In the genomic region with DNA sequence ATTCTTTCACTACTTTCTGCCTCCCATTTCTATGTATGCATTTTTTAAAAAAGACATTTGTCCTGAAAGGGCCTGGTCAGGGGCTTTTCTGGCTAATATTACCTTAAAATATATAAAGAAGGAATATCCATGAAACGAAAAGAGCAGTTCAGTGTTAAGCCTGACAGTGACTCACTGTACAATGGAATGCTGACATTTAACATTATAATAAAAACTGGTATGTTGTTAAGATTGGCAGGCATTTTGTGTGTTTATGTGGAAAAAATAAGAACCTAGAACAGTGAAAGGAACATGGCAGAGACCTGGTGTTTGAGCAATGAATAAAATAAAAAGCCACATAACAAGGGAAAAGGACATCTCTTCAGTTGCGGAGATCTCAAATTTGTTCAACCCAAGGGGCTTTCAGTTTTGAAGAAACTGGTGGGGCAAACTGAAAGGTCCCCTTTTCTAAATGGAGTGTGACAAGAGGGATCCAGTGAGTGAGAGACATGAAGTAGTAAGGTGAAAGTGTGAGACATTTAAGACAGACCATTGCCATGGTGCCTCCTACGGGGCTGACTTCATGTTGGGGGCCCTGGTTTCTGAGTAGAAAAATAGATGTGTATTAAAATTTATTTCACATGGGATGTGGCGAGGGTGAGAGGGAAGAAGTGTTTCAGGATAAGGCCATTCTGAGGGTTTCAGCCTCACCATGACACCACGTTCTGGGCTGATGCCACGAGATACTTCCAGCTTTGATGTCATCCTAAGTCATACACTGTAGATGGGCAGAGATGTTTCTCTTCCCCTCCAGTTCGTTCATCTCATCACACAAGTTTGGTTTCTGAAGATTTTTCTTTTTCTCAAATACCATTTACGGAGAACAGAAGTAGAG, we compare ENCODE assay signal across 1 cellular context.
TF ChIP-seq lines count a peak whose summit lies in the region.

No MANE protein-coding gene starts in this region.

TF ChIP-seq in GM23338, 12 proteins besides CTCF, POLR2A, EP300 and RAD21 (continued from another document):
- TF ChIP-seq, protein P1, sequence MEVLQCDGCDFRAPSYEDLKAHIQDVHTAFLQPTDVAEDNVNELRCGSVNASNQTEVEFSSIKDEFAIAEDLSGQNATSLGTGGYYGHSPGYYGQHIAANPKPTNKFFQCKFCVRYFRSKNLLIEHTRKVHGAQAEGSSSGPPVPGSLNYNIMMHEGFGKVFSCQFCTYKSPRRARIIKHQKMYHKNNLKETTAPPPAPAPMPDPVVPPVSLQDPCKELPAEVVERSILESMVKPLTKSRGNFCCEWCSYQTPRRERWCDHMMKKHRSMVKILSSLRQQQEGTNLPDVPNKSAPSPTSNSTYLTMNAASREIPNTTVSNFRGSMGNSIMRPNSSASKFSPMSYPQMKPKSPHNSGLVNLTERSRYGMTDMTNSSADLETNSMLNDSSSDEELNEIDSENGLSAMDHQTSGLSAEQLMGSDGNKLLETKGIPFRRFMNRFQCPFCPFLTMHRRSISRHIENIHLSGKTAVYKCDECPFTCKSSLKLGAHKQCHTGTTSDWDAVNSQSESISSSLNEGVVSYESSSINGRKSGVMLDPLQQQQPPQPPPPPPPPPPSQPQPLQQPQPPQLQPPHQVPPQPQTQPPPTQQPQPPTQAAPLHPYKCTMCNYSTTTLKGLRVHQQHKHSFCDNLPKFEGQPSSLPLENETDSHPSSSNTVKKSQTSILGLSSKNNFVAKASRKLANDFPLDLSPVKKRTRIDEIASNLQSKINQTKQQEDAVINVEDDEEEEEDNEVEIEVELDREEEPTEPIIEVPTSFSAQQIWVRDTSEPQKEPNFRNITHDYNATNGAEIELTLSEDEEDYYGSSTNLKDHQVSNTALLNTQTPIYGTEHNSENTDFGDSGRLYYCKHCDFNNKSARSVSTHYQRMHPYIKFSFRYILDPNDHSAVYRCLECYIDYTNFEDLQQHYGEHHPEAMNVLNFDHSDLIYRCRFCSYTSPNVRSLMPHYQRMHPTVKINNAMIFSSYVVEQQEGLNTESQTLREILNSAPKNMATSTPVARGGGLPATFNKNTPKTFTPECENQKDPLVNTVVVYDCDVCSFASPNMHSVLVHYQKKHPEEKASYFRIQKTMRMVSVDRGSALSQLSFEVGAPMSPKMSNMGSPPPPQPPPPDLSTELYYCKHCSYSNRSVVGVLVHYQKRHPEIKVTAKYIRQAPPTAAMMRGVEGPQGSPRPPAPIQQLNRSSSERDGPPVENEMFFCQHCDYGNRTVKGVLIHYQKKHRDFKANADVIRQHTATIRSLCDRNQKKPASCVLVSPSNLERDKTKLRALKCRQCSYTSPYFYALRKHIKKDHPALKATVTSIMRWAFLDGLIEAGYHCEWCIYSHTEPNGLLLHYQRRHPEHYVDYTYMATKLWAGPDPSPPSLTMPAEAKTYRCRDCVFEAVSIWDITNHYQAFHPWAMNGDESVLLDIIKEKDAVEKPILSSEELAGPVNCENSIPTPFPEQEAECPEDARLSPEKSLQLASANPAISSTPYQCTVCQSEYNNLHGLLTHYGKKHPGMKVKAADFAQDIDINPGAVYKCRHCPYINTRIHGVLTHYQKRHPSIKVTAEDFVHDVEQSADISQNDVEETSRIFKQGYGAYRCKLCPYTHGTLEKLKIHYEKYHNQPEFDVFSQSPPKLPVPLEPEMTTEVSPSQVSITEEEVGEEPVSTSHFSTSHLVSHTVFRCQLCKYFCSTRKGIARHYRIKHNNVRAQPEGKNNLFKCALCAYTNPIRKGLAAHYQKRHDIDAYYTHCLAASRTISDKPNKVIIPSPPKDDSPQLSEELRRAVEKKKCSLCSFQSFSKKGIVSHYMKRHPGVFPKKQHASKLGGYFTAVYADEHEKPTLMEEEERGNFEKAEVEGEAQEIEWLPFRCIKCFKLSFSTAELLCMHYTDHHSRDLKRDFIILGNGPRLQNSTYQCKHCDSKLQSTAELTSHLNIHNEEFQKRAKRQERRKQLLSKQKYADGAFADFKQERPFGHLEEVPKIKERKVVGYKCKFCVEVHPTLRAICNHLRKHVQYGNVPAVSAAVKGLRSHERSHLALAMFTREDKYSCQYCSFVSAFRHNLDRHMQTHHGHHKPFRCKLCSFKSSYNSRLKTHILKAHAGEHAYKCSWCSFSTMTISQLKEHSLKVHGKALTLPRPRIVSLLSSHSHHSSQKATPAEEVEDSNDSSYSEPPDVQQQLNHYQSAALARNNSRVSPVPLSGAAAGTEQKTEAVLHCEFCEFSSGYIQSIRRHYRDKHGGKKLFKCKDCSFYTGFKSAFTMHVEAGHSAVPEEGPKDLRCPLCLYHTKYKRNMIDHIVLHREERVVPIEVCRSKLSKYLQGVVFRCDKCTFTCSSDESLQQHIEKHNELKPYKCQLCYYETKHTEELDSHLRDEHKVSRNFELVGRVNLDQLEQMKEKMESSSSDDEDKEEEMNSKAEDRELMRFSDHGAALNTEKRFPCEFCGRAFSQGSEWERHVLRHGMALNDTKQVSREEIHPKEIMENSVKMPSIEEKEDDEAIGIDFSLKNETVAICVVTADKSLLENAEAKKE (CRISPR knock-in tag; IDR thresholded peaks at IDR 0.05): no peak
- no peak for TF ChIP-seq CREB1 (CRISPR knock-in tag; IDR thresholded peaks at IDR 0.05; ENCODE audit: low read depth)
